Comparison of ENCODE assay signal across 19 cellular contexts in genomic region chr13:40772765-40773473, GRCh38. TPM values are rescaled to one million over a fixed set of nuclear protein-coding genes. Genes with fewer than 3 reads are reported as not detected.
DNase-seq lines count a peak whose midpoint lies in the region; ATAC-seq and TF ChIP-seq lines count a peak whose summit lies in the region.
"Had no signal": no experiment of that assay in that cellular context is flagged by ENCODE, and none has a peak within 500 bp of the region (broad histone marks: within the 10 kb centered on the region; RNA-seq: fewer than 3 reads in every experiment).

No MANE protein-coding gene starts in this region.

- WGBS in mammary epithelial cell (ENCODE audit: low coverage, missing lambda C conversion rate), result 96% methylated on average over 5 of the region's 6 CpGs

- peaks cover 33% of the 10 kb centered on the region; the same call in 1 of the 2 replicates for H3F3A ChIP-seq in SU-DHL-6 (ENCODE audit: insufficient read depth)

- dilution Hi-C loops in mammary epithelial cell (cut with HindIII; ENCODE audit: low sequenced_read_pairs), result no loop called here

- TF ChIP-seq POLR2A in breast epithelium (IDR thresholded peaks at IDR 0.05), result no peak

- intact Hi-C loops in mammary epithelial cell (cut with micrococcal nuclease), result loop anchor here (5.0 to 10.0 kb wide), 2 partner anchors 289 to 1008 kb away; partner anchors contain the start of gene WBP4
- intact Hi-C loops in breast epithelium (cut with DNase I; ENCODE audit: low total_unique reads), result no loop called here

- H3K27me3 ChIP-seq in mammary epithelial cell (ENCODE audit: insufficient read depth, low read length) (no peaks in the 10 kb centered on the region), breast epithelium (no peaks in the 10 kb centered on the region), SU-DHL-6 (ENCODE audit: low read length) (no peaks in the 10 kb centered on the region)
- H3K27me3 ChIP-seq: body of pancreas, esophagus squamous epithelium, tibial artery had no signal

- H2AFZ ChIP-seq in mammary epithelial cell (ENCODE audit: low read depth, low read length) (peak overlapping the region; percentile 8), SU-DHL-6 (ENCODE audit: low read depth, low read length, severe bottlenecking) (no peak overlapping the region)

- no TSS peak for BruUV-seq in mammary epithelial cell (replicated peaks; lab: Mats Ljungman, UMichigan)

- H4K20me1 ChIP-seq in mammary epithelial cell (ENCODE audit: insufficient read depth, low read length) (no peaks in the 10 kb centered on the region), SU-DHL-6 (ENCODE audit: low read depth, low read length) (no peaks in the 10 kb centered on the region)

- H3K36me3 ChIP-seq in mammary epithelial cell (ENCODE audit: insufficient read depth, low read length) (no peaks in the 10 kb centered on the region), breast epithelium (no peaks in the 10 kb centered on the region), SU-DHL-6 (ENCODE audit: low read length) (no peaks in the 10 kb centered on the region)
- H3K36me3 ChIP-seq: esophagus squamous epithelium, prostate gland, tibial artery had no signal

- H3K9ac ChIP-seq in mammary epithelial cell (ENCODE audit: insufficient read depth, low read length), result no peak overlapping the region
- no peak overlapping the region for H3K9ac ChIP-seq in SU-DHL-6 (ENCODE audit: low read length)

- TF ChIP-seq CTCF in mammary epithelial cell (conservative IDR thresholded peaks at IDR 0.05 in 1 of 2, IDR thresholded peaks at IDR 0.05 in 1 of 2; ENCODE audit: extremely low read depth in 1 of 2, insufficient read depth in 1 of 2, low read depth in 1 of 2, low read length in 2 of 2) (no peak), breast epithelium (IDR thresholded peaks at IDR 0.05) (no peak), SU-DHL-6 (IDR thresholded peaks at IDR 0.05; ENCODE audit: insufficient read depth, low read length, poor library complexity, severe bottlenecking) (no peak)

- ATAC-seq in left lobe of liver, result peak; percentile 53
- ATAC-seq: activated CD4-positive, CD25-positive, alpha-beta regulatory T cell treated with anti-CD3 and anti-CD28 coated beads, Interleukin-2, amount 50 U/mL, for 24 hours; body of pancreas; Panc1 had no signal

- no peak overlapping the region for H3K4me2 ChIP-seq in mammary epithelial cell (ENCODE audit: insufficient read depth, low read depth, low read length)
- no peak overlapping the region for H3K4me2 ChIP-seq in SU-DHL-6 (ENCODE audit: low read depth, low read length, poor library complexity, severe bottlenecking)

- H3K4me1 ChIP-seq in mammary epithelial cell (ENCODE audit: insufficient read depth, low read length), result peaks cover 13% of the 10 kb centered on the region
- H3K4me1 ChIP-seq in breast epithelium, result no peaks in the 10 kb centered on the region

- H3K79me2 ChIP-seq in mammary epithelial cell (ENCODE audit: insufficient read depth, low read length), result peaks cover 15% of the 10 kb centered on the region
- peaks cover 17% of the 10 kb centered on the region for H3K79me2 ChIP-seq in SU-DHL-6 (ENCODE audit: insufficient read depth, low read length)

- CTCF ChIA-PET in mammary epithelial cell (lab: Charles Lee; ENCODE audit: low non-redundant PET), result no interaction called here

- H3K9me2 ChIP-seq in SU-DHL-6 (replicated peaks; ENCODE audit: insufficient read depth, low read length), result no peaks in the 10 kb centered on the region

- no peak overlapping the region for H3K27ac ChIP-seq in mammary epithelial cell (ENCODE audit: insufficient read depth, low read depth, low read length)
- no peak overlapping the region for H3K27ac ChIP-seq in breast epithelium
- H3K27ac ChIP-seq in SU-DHL-6 (ENCODE audit: low read depth, low read length), result 0 out of 2 replicates have a peak overlapping the region, but pooled peaks have one; percentile 2
- H3K27ac ChIP-seq: body of pancreas, esophagus squamous epithelium, prostate gland, skin epidermis, tibial artery had no signal

- no peak for DNase-seq in mammary epithelial cell
- DNase-seq in breast epithelium (ENCODE audit: low spot score in 2 of 2), result no peak
- DNase-seq in left lobe of liver (ENCODE audit: low spot score), result peak; percentile 73
- no peak for DNase-seq in NCI-H345 treated with DMSO at 0.1 percent for 48 hours (lab: John Stamatoyannopoulos, UW; ENCODE audit: unreplicated experiment)
- DNase-seq in GDM1 (lab: John Stamatoyannopoulos, UW), result no peak
- DNase-seq in DMS114 treated with DMSO at 0.1 percent for 48 hours (lab: John Stamatoyannopoulos, UW; ENCODE audit: unreplicated experiment), result no peak
- DNase-seq: body of pancreas; esophagus squamous epithelium; KG1; mesendoderm; NCI-H187; NCI-H2227 treated with DMSO at 0.1 percent for 48 hours; stimulated activated CD4-positive, alpha-beta T cell treated with anti-CD3 and anti-CD28 coated beads, Interleukin-4, amount 100 ng/mL, for 1 hour; tibial artery had no signal

- H3K9me3 ChIP-seq in mammary epithelial cell (replicated peaks; ENCODE audit: insufficient read depth, low read length) (no peaks in the 10 kb centered on the region), breast epithelium (no peaks in the 10 kb centered on the region), SU-DHL-6 (ENCODE audit: insufficient read depth, low read length) (no peaks in the 10 kb centered on the region)
- H3K9me3 ChIP-seq: body of pancreas, esophagus squamous epithelium, prostate gland, tibial artery had no signal

- in situ Hi-C loops in mammary epithelial cell (cut with MboI; ENCODE audit: low sequenced_read_pairs in 2 of 2), result no loop called here

- H3K4me3 ChIP-seq in mammary epithelial cell (replicated peaks in 1 of 3; ENCODE audit: insufficient read depth in 1 of 3, low read depth in 2 of 3, low read length in 3 of 3), result no peak overlapping the region
- H3K4me3 ChIP-seq in breast epithelium, result no peak overlapping the region
- no peak overlapping the region for H3K4me3 ChIP-seq in SU-DHL-6 (ENCODE audit: insufficient read depth, low read length, poor library complexity, severe bottlenecking)
- H3K4me3 ChIP-seq: body of pancreas, esophagus squamous epithelium, prostate gland, skin epidermis, tibial artery had no signal

RNA-seq across cellular contexts. Expression of gene MRPS31, which starts 1.9 kb away (rescaled TPM):
- total RNA-seq in mammary epithelial cell (10 to 100 TPM; 15.7 to 17.3 TPM), breast epithelium (10 to 100 TPM; 15.8 to 29.7 (median 23.3) TPM), left lobe of liver (14.9 TPM)
- 15.0 TPM for polyA plus RNA-seq in mammary epithelial cell
- 4.1 TPM for polyA minus RNA-seq in mammary epithelial cell

RNA-seq across cellular contexts. Expression of gene SLC25A15, which starts 16.5 kb away (rescaled TPM):
- 10 to 100 TPM; 15.3 to 17.2 TPM for total RNA-seq in mammary epithelial cell
- 13.3 TPM for polyA plus RNA-seq in mammary epithelial cell
- polyA minus RNA-seq in mammary epithelial cell, result 9.1 TPM
- 10 to 100 TPM in 1 of 3 donors, 1 to 10 TPM in 2; 6.9 to 13.4 (median 7.5) TPM for total RNA-seq in breast epithelium
- 141 TPM for total RNA-seq in left lobe of liver
